In the genomic region with DNA sequence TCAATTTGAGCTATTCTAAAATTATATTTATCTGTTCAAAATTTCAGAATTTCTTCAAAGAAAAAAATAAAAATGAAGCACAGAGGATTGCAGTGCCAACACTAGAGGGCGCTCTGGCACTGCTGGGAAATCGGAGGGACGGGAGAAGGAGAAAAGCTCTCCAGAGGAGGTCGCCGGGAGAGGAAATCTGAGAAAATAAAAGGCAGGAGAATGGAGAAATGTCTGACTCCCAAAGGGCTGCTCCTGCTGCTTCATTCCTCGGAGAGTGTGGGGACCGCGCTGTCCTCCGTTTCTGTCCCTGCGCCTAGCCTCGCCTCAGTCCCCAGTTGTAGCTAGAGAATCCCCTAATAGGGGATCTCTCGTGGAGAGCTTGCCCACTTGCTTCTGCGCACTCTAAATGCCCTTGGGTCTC, we compare ENCODE assay signal across 8 cellular contexts. TPM values are rescaled to one million over a fixed set of nuclear protein-coding genes. Genes with fewer than 3 reads are reported as not detected.
DNase-seq lines count a peak whose midpoint lies in the region; ATAC-seq lines count a peak whose summit lies in the region.

No MANE protein-coding gene starts in this region.

- H3K4me1 ChIP-seq in urinary bladder (ENCODE audit: insufficient read depth), result no peaks in the 10 kb centered on the region

- H3K36me3 ChIP-seq in urinary bladder (ENCODE audit: insufficient read depth), result no peaks in the 10 kb centered on the region

- in situ Hi-C loops in KBM-7 (cut with MboI; ENCODE audit: low pct_unique_long_range_greater_than_20kb, low sequenced_read_pairs), result no loop called here

- H3K27ac ChIP-seq in urinary bladder (ENCODE audit: low read depth), result no peak overlapping the region

- DNase-seq in D341Med (ENCODE audit: low spot score) (peak; percentile 74), KBM-7 (peak; percentile 77), SHP77 (lab: John Stamatoyannopoulos, UW) (peak; percentile 16 to 35), head of caudate nucleus (peak; percentile 14 to 89 (median 75)), pons (ENCODE audit: low spot score) (peak; percentile 54)
- peak; percentile 50 for DNase-seq in activated naive CD4-positive, alpha-beta T cell treated with anti-CD3 and anti-CD28 coated beads, Interleukin-2, amount 50 U/mL, for 16 hours

- 6% methylated on average over 13 of the region's 13 CpGs for WGBS in urinary bladder

- H3K4me3 ChIP-seq in urinary bladder (ENCODE audit: low read depth, low read length), result peak overlapping the region; percentile 11

- no peak for ATAC-seq in HG03159 (IDR thresholded peaks at IDR 0.05; ENCODE audit: unreplicated experiment)

- intact Hi-C loops in head of caudate nucleus (cut with DNase I), result loop anchor here (10.0 kb wide), 1 partner anchor 430 kb away; no protein-coding TSS in a partner anchor

RNA-seq across cellular contexts. Expression of a gene that starts 40.0 kb away (rescaled TPM):
- total RNA-seq in urinary bladder, result 27.0 TPM
- polyA plus RNA-seq in urinary bladder, result 7.6 TPM

RNA-seq across cellular contexts. Expression of a gene that starts 44.4 kb away (rescaled TPM):
- 3.1 TPM for total RNA-seq in urinary bladder
- 1.4 TPM for polyA plus RNA-seq in urinary bladder

RNA-seq across cellular contexts. Expression of a gene that starts 44.5 kb away (rescaled TPM):
- 4.1 TPM for total RNA-seq in urinary bladder
- 18.1 TPM for polyA plus RNA-seq in urinary bladder

Comparison
In these comparisons a context has a peak if more than half of its experiments do, and no peak if none do; other contexts are left out.
1. DNase-seq: peak in every context shown above with its lines; median percentile 77 in KBM-7; 75 in head of caudate nucleus; 74 in D341Med; 54 in pons; 50 in activated naive CD4-positive, alpha-beta T cell treated with anti-CD3 and anti-CD28 coated beads, Interleukin-2, amount 50 U/mL, for 16 hours; 26 in SHP77.